8 cellular contexts compared by ENCODE assay signal in genomic region chr19:892243-892996, GRCh38. TPM values are rescaled to one million over a fixed set of nuclear protein-coding genes. Genes with fewer than 3 reads are reported as not detected.
DNase-seq lines count a peak whose midpoint lies in the region; ATAC-seq and TF ChIP-seq lines count a peak whose summit lies in the region.

No MANE protein-coding gene starts in this region.

- peaks cover 28% of the 10 kb centered on the region for H3K4me1 Mint-ChIP-seq in activated CD4-positive, alpha-beta T cell treated with anti-CD3 and anti-CD28 coated beads, Interleukin-2, amount 10 ng/mL, durations not matched to agents 7 days and 5 days
- peaks cover 24% of the 10 kb centered on the region for H3K4me1 Mint-ChIP-seq in activated naive CD8-positive, alpha-beta T cell (ENCODE audit: low read depth)

- H3K27ac Mint-ChIP-seq in activated CD4-positive, alpha-beta T cell treated with anti-CD3 and anti-CD28 coated beads, Interleukin-2, amount 10 ng/mL, durations not matched to agents 7 days and 5 days: peak overlapping the region; percentile 85
- H3K27ac Mint-ChIP-seq in activated naive CD8-positive, alpha-beta T cell: peak overlapping the region; percentile 68

- H3K27ac ChIP-seq in hepatocyte: peak overlapping the region; percentile 92
- H3K27ac ChIP-seq in spleen: peak overlapping the region; percentile 88 to 98 (median 95)

- no peaks in the 10 kb centered on the region for H3K9me3 ChIP-seq in hepatocyte (ENCODE audit: low read depth)
- H3K9me3 ChIP-seq in spleen: no peaks in the 10 kb centered on the region

- H3K4me3 Mint-ChIP-seq in activated CD4-positive, alpha-beta T cell treated with anti-CD3 and anti-CD28 coated beads, Interleukin-2, amount 10 ng/mL, durations not matched to agents 7 days and 5 days: peak overlapping the region; percentile 77
- peak overlapping the region; percentile 81 for H3K4me3 Mint-ChIP-seq in activated naive CD8-positive, alpha-beta T cell

- ATAC-seq in HG03108 (IDR thresholded peaks at IDR 0.05; ENCODE audit: unreplicated experiment): peak; percentile 34

- DNase-seq in activated CD4-positive, alpha-beta T cell treated with anti-CD3 and anti-CD28 coated beads, Interleukin-2, amount 10 ng/mL, durations not matched to agents 7 days and 5 days: peak; percentile 54
- no peak for DNase-seq in activated CD4-positive, alpha-beta T cell treated with anti-CD3 and anti-CD28 coated beads, Interleukin-2, amount 50 U/mL, for 1 hour
- DNase-seq in hepatocyte (ENCODE audit: low spot score) (no peak), spleen (no peak), CD1c-positive myeloid dendritic cell (ENCODE audit: extremely low spot score) (no peak), NCI-H2107 (lab: John Stamatoyannopoulos, UW) (no peak)

- H3K36me3 Mint-ChIP-seq in activated CD4-positive, alpha-beta T cell treated with anti-CD3 and anti-CD28 coated beads, Interleukin-2, amount 10 ng/mL, durations not matched to agents 7 days and 5 days (ENCODE audit: low read depth): peaks cover 15% of the 10 kb centered on the region
- no peaks in the 10 kb centered on the region for H3K36me3 Mint-ChIP-seq in activated naive CD8-positive, alpha-beta T cell

- H4K20me1 ChIP-seq in hepatocyte (ENCODE audit: insufficient read depth, poor library complexity, severe bottlenecking): no peaks in the 10 kb centered on the region

- WGBS in hepatocyte (ENCODE audit: low lambda C conversion rate, missing lambda C conversion rate): 7% methylated on average over 20 of the region's 46 CpGs
- 4 to 8% (median 6%) methylated on average over 21 to 46 of the region's 46 CpGs for WGBS in spleen, 5 donors

- intact Hi-C loops in spleen (cut with DNase I; ENCODE audit: low total_unique reads): no loop called here

- CTCF ChIA-PET in activated CD4-positive, alpha-beta T cell treated with anti-CD3 and anti-CD28 coated beads, Interleukin-2, amount 10 ng/mL, durations not matched to agents 7 days and 5 days (lab: Charles Lee): interaction anchor here (0.8 to 2.0 kb wide), 5 partner anchors 9 to 29 kb away, joined by 3 to 17 read pairs (median 6); no protein-coding TSS in a partner anchor

- no peaks in the 10 kb centered on the region for H3K9me2 ChIP-seq in hepatocyte (replicated peaks; ENCODE audit: insufficient read depth)

- TF ChIP-seq CTCF in hepatocyte (IDR thresholded peaks at IDR 0.05; ENCODE audit: poor library complexity) (no peak), spleen (IDR thresholded peaks at IDR 0.05 in 8 of 11, conservative IDR thresholded peaks at IDR 0.05 in 3 of 11) (no peak)

- peaks cover 20% of the 10 kb centered on the region for H3K79me2 ChIP-seq in hepatocyte

- peak overlapping the region; percentile 59 for H2AFZ ChIP-seq in hepatocyte

- H3K4me1 ChIP-seq in hepatocyte (ENCODE audit: insufficient read depth) (no peaks in the 10 kb centered on the region), spleen (peaks cover 3 to 37% (median 20%) of the 10 kb centered on the region in 6 donors)

- POLR2A ChIA-PET in activated CD4-positive, alpha-beta T cell treated with anti-CD3 and anti-CD28 coated beads, Interleukin-2, amount 10 ng/mL, durations not matched to agents 7 days and 5 days (lab: Charles Lee): interaction anchor here (0.6 kb wide), 1 partner anchor 18 kb away, joined by 3 read pairs; no protein-coding TSS in a partner anchor

- TF ChIP-seq POLR2A in spleen (IDR thresholded peaks at IDR 0.05): no peak

- no peaks in the 10 kb centered on the region for H3K9me3 Mint-ChIP-seq in activated CD4-positive, alpha-beta T cell treated with anti-CD3 and anti-CD28 coated beads, Interleukin-2, amount 10 ng/mL, durations not matched to agents 7 days and 5 days
- H3K9me3 Mint-ChIP-seq in activated naive CD8-positive, alpha-beta T cell (ENCODE audit: low read depth): no peaks in the 10 kb centered on the region

- H3K4me2 ChIP-seq in hepatocyte: peak overlapping the region; percentile 68

- no peaks in the 10 kb centered on the region for H3K27me3 Mint-ChIP-seq in activated CD4-positive, alpha-beta T cell treated with anti-CD3 and anti-CD28 coated beads, Interleukin-2, amount 10 ng/mL, durations not matched to agents 7 days and 5 days
- H3K27me3 Mint-ChIP-seq in activated naive CD8-positive, alpha-beta T cell: no peaks in the 10 kb centered on the region

- H3K4me3 ChIP-seq in hepatocyte: peak overlapping the region; percentile 88
- H3K4me3 ChIP-seq in spleen: peak overlapping the region; percentile 77 to 93 (median 86)

- H3K27me3 ChIP-seq in hepatocyte (no peaks in the 10 kb centered on the region), spleen (replicated peaks in 1 of 7) (no peaks in the 10 kb centered on the region)

- no peaks in the 10 kb centered on the region for H3K36me3 ChIP-seq in hepatocyte (replicated peaks; ENCODE audit: insufficient read depth, low read depth)
- H3K36me3 ChIP-seq in spleen: peaks cover 0 to 54% (median 31%) of the 10 kb centered on the region in 6 donors

RNA-seq across cellular contexts. Expression of gene MED16, which starts 0.6 kb away (rescaled TPM):
- total RNA-seq in activated CD4-positive, alpha-beta T cell treated with anti-CD3 and anti-CD28 coated beads, Interleukin-2, amount 10 ng/mL, durations not matched to agents 7 days and 5 days: 10 to 100 TPM; 72.5 to 88.1 TPM
- total RNA-seq in hepatocyte (24.4 and 32.1 TPM in 2 replicates), spleen (10 to 100 TPM; 37.0 to 60.7 (median 52.7) TPM)
- polyA plus RNA-seq in hepatocyte (80.9 and 111 TPM in 2 replicates), spleen (10 to 100 TPM; 43.2 to 82.1 (median 77.6) TPM)

RNA-seq across cellular contexts. Expression of gene RNU6-9, which starts 0.9 kb away (rescaled TPM):
- not detected for total RNA-seq in activated CD4-positive, alpha-beta T cell treated with anti-CD3 and anti-CD28 coated beads, Interleukin-2, amount 10 ng/mL, durations not matched to agents 7 days and 5 days
- total RNA-seq in hepatocyte (not detected in 2 replicates), spleen (not detected)
- polyA plus RNA-seq in hepatocyte (not detected in 2 replicates), spleen (not detected)

RNA-seq across cellular contexts. Expression of gene R3HDM4, which starts 20.6 kb away (rescaled TPM):
- total RNA-seq in activated CD4-positive, alpha-beta T cell treated with anti-CD3 and anti-CD28 coated beads, Interleukin-2, amount 10 ng/mL, durations not matched to agents 7 days and 5 days: 100 to 1,000 TPM; 120 to 121 TPM
- total RNA-seq in hepatocyte: 42.2 and 44.1 TPM in 2 replicates
- polyA plus RNA-seq in hepatocyte: 86.6 and 88.2 TPM in 2 replicates
- total RNA-seq in spleen: 100 to 1,000 TPM in 3 of 7 donors, 10 to 100 TPM in 4; 41.0 to 175 (median 90.9) TPM
- 10 to 100 TPM; 74.6 to 99.7 (median 87.4) TPM for polyA plus RNA-seq in spleen

RNA-seq across cellular contexts. Expression of gene KISS1R, which starts 24.7 kb away (rescaled TPM):
- 1 to 10 TPM in 1 of 2 experiments, under 1 TPM in 1; 0.72 to 1.1 TPM for total RNA-seq in activated CD4-positive, alpha-beta T cell treated with anti-CD3 and anti-CD28 coated beads, Interleukin-2, amount 10 ng/mL, durations not matched to agents 7 days and 5 days
- total RNA-seq in hepatocyte: 1.3 and 1.4 TPM in 2 replicates
- polyA plus RNA-seq in hepatocyte: 2.1 and 4.2 TPM in 2 replicates
- under 1 TPM in 5 of 7 donors, not detected in 2; 0.30 to 0.50 (median 0.37) TPM for total RNA-seq in spleen
- under 1 TPM; 0.22 to 0.42 (median 0.27) TPM for polyA plus RNA-seq in spleen

RNA-seq across cellular contexts. Expression of gene CFD, which starts 33.0 kb away (rescaled TPM):
- total RNA-seq in activated CD4-positive, alpha-beta T cell treated with anti-CD3 and anti-CD28 coated beads, Interleukin-2, amount 10 ng/mL, durations not matched to agents 7 days and 5 days: 1 to 10 TPM; 1.5 to 1.6 TPM
- total RNA-seq in hepatocyte (3.3 and 9.0 TPM in 2 replicates), spleen (10 to 100 TPM; 11.3 to 59.5 (median 26.2) TPM)
- polyA plus RNA-seq in hepatocyte (8.2 and 11.2 TPM in 2 replicates), spleen (10 to 100 TPM in 2 of 3 donors, 1 to 10 TPM in 1; 6.6 to 25.3 (median 18.4) TPM)
